ENCODE assay signal across 8 cellular contexts in the genomic region with DNA sequence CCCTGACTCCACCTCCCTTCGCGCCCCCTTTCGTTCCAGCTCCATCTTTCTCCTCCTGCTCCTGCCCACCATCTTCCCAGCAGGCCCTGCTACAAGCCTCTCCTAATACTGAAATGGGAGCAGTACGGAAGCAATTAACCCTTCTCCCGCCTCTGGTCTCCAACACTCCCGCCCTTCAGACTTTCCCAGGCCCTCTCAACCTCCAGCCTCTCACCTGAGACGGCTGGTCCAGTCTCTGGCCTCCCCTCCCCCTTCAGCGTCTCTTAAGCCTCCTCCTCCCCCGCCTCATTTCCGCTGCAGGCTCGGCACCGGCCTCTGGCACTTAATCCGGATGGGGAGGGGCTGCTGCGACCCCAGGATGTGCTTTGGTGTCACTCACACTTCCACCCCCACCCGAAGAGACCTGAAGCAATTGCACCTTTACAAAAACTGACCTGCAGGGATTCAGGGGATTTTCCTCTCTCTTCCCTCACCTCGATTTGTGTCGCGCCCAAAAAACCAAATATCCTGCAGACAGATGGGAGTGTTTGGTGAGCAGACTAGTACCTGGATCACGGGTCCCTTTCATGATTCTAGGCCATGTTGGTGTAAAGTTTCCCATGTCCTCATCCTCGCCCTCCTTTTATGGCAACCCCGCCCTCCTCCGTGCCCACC. TPM values are rescaled to one million over a fixed set of nuclear protein-coding genes. Genes with fewer than 3 reads are reported as not detected.
DNase-seq lines count a peak whose midpoint lies in the region; ATAC-seq and TF ChIP-seq lines count a peak whose summit lies in the region.

No MANE protein-coding gene starts in this region.

- DNase-seq in AG20443 (ENCODE audit: low spot score): peak; percentile 44
- peak; percentile 16 for DNase-seq in RPMI7951 (ENCODE audit: low read depth)
- DNase-seq in gastrocnemius medialis: peak in 1 of 2 donors; percentile 9
- DNase-seq in NCI-H187 treated with DMSO at 0.1 percent for 48 hours (lab: John Stamatoyannopoulos, UW): no peak

- H3K9me3 Mint-ChIP-seq in brain: peaks cover 0 to 8% (median 0%) of the 10 kb centered on the region in 5 experiments

- peak overlapping the region; percentile 68 for H3K4me3 ChIP-seq in iPS-18c (ENCODE audit: insufficient read depth, low read depth, low read length)
- H3K4me3 ChIP-seq in gastrocnemius medialis: peak overlapping the region; percentile 63 to 67 (median 65)

- H3K27me3 Mint-ChIP-seq in brain: peaks cover 13% of the 10 kb centered on the region

- no peaks in the 10 kb centered on the region for H3K4me1 ChIP-seq in gastrocnemius medialis

- H3K27me3 ChIP-seq in gastrocnemius medialis: no peaks in the 10 kb centered on the region

- intact Hi-C loops in gastrocnemius medialis (cut with DNase I; ENCODE audit: low total_unique reads): no loop called here

- peaks cover 25% of the 10 kb centered on the region for H3K4me1 Mint-ChIP-seq in brain

- peak overlapping the region; percentile 73 to 81 (median 78) for H3K27ac ChIP-seq in gastrocnemius medialis

- H3K27ac Mint-ChIP-seq in brain: peak overlapping the region; percentile 95 to 99 (median 97)

- TF ChIP-seq CTCF in brain (conservative IDR thresholded peaks at IDR 0.05) (no peak), gastrocnemius medialis (IDR thresholded peaks at IDR 0.05 in 4 of 5, conservative IDR thresholded peaks at IDR 0.05 in 1 of 5) (no peak)

- peak; percentile 66 for ATAC-seq in GM18909 (IDR thresholded peaks at IDR 0.05; ENCODE audit: poor library complexity, unreplicated experiment)
- peak; percentile 73 for ATAC-seq in HG03354 (IDR thresholded peaks at IDR 0.05; ENCODE audit: poor library complexity, severe bottlenecking, unreplicated experiment)
- ATAC-seq in gastrocnemius medialis: peak; percentile 49 to 56

- H3K36me3 Mint-ChIP-seq in brain: no peaks in the 10 kb centered on the region

- H3K4me3 Mint-ChIP-seq in brain: peak overlapping the region; percentile 92 to 98 (median 96)

- no peak for TF ChIP-seq POLR2A in gastrocnemius medialis (IDR thresholded peaks at IDR 0.05)

- in situ Hi-C loops in gastrocnemius medialis (cut with MboI; ENCODE audit: low sequenced_read_pairs in 4 of 4): no loop called here

- H3K36me3 ChIP-seq in gastrocnemius medialis: no peaks in the 10 kb centered on the region

- H3K9me3 ChIP-seq in iPS-18c (ENCODE audit: control insufficient read depth, insufficient read depth, low read length): no peaks in the 10 kb centered on the region
- no peaks in the 10 kb centered on the region for H3K9me3 ChIP-seq in gastrocnemius medialis

RNA-seq across cellular contexts. Expression of a gene that starts 0.7 kb away (rescaled TPM):
- total RNA-seq in RPMI7951 (2014; rRNA removed; shearing (Covaris generic)): 71.7 and 87.1 TPM in 2 replicates
- polyA plus RNA-seq in brain (ENCODE audit: insufficient read depth, low read depth, low replicate concordance): 47.4 TPM
- total RNA-seq in gastrocnemius medialis: 10 to 100 TPM in 3 of 4 donors, 1 to 10 TPM in 1; 9.2 to 10.6 (median 10.2) TPM

RNA-seq across cellular contexts. Expression of a gene that starts 22.3 kb away (rescaled TPM):
- total RNA-seq in RPMI7951 (2014; rRNA removed; shearing (Covaris generic)): not detected in 2 replicates
- 38.4 TPM for polyA plus RNA-seq in brain (ENCODE audit: insufficient read depth, low read depth, low replicate concordance)
- total RNA-seq in gastrocnemius medialis: not detected

RNA-seq across cellular contexts. Expression of a gene that starts 39.4 kb away (rescaled TPM):
- total RNA-seq in RPMI7951 (2014; rRNA removed; shearing (Covaris generic)): 2.6 TPM in 2 replicates
- polyA plus RNA-seq in brain (ENCODE audit: insufficient read depth, low read depth, low replicate concordance): 133 TPM
- 1 to 10 TPM in 3 of 4 donors, under 1 TPM in 1; 0.36 to 6.6 (median 5.0) TPM for total RNA-seq in gastrocnemius medialis

RNA-seq across cellular contexts. Expression of a gene that starts 56.5 kb away (rescaled TPM):
- 0.20 TPM in 1 of 2 replicates, not detected in the other for total RNA-seq in RPMI7951 (2014; rRNA removed; shearing (Covaris generic))
- 206 TPM for polyA plus RNA-seq in brain (ENCODE audit: insufficient read depth, low read depth, low replicate concordance)
- total RNA-seq in gastrocnemius medialis: 1 to 10 TPM in 2 of 4 donors, under 1 TPM in 2; 0.42 to 1.5 (median 0.90) TPM
